ENCODE assay signal across 17 cellular contexts in the genomic region with DNA sequence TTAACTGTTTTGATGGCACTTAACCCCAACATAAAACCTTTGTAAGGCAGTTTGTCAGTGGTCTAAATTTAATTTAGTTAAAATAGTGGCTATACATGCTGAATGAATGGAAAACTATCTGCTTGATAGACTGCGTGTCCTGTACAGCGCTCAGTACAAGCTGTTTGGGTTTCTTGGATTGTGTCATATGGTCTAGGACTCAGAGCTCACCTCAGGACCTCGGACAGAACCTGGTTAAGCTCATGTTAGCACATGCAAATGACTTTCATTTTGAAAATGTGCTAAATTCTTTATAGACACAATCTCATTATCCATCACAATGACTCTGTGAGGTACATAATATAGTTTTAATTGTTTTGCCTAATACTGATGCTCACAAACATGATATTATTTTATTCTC. TPM values are rescaled to one million over a fixed set of nuclear protein-coding genes. Genes with fewer than 3 reads are reported as not detected.
"Had no signal": no experiment of that assay in that cellular context is flagged by ENCODE, and none has a peak within 500 bp of the region (broad histone marks: within the 10 kb centered on the region; RNA-seq: fewer than 3 reads in every experiment).

No MANE protein-coding gene starts in this region.

- H3K27ac ChIP-seq: ascending aorta, prostate gland had no signal

- H3K36me3 ChIP-seq: ascending aorta, prostate gland had no signal

- H3K4me3 ChIP-seq: ascending aorta, prostate gland had no signal

- ATAC-seq: activated CD8-positive, alpha-beta T cell treated with anti-CD3 and anti-CD28 coated beads, Interleukin-2, amount 10 ng/mL, durations not matched to agents 7 days and 5 days; left colon; WTC11 had no signal

- DNase-seq: activated CD4-positive, alpha-beta T cell treated with anti-CD3 and anti-CD28 coated beads for 48 hours; activated CD8-positive, alpha-beta T cell treated with anti-CD3 and anti-CD28 coated beads, Interleukin-2, amount 10 ng/mL, durations not matched to agents 7 days and 5 days; activated naive CD4-positive, alpha-beta T cell; cerebellar nuclear complex; endodermal cell; immature natural killer cell; left colon; mesenchymal stem cell; nephron progenitor cell; stimulated activated CD4-positive, alpha-beta T cell treated with anti-CD3 and anti-CD28 coated beads, Interleukin-12 subunit alpha, Interleukin-12 subunit beta, amount 100 ng/mL, for 4 hours; stimulated activated CD4-positive, alpha-beta T cell treated with anti-CD3 and anti-CD28 coated beads, Interleukin-2, amount 100 ng/mL, for 48 hours; stimulated activated naive CD4-positive, alpha-beta T cell treated with Interleukin-2 at 50 U/mL for 16 hours had no signal

- H3K9me3 ChIP-seq: ascending aorta, prostate gland had no signal

- H3K4me1 ChIP-seq: ascending aorta, prostate gland had no signal

- H3K27me3 ChIP-seq: ascending aorta had no signal

RNA-seq across cellular contexts. Expression of a gene that starts 55.7 kb away (rescaled TPM):
- total RNA-seq: activated CD8-positive, alpha-beta T cell treated with anti-CD3 and anti-CD28 coated beads, Interleukin-2, amount 10 ng/mL, durations not matched to agents 7 days and 5 days; activated T-helper 1 cell treated with anti-CD3 and anti-CD28 coated beads, Interleukin-12 subunit alpha, Interleukin-12 subunit beta, Interleukin-2, Interleukin-4 antibody, amounts not matched to agents 30 ng/mL and 10 ng/mL and 1 ng/mL, durations not matched to agents 14 hours and 24 hours and 36 hours; T-helper 1 cell treated with Interleukin-12 subunit alpha and Interleukin-12 subunit beta and Interleukin-4 antibody, amounts not matched to agents 30 ng/mL and 1 ng/mL, for 36 hours had no signal
- polyA plus RNA-seq: immature natural killer cell had no signal
